ENCODE assay signal across 20 cellular contexts in the genomic region with DNA sequence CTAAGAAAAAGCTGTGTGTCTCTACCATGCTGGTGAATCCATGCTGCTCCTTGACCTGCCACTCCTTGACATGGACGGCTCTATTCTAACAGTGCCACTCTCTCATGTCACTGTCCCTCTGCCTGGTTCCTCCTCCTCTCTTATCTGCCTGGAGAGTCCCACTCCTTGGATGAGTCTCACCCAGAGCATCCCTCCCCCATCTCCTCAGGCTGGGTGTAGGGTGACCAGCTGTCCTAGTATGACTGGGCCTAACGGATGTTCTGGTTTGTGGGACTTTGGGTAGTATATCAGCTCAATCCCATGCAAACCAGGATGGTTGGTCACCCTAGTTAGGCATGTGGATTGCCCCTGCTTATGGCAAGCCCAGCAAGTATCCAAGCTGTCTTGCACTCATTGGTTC. TPM values are rescaled to one million over a fixed set of nuclear protein-coding genes. Genes with fewer than 3 reads are reported as not detected.
DNase-seq lines count a peak whose midpoint lies in the region; ATAC-seq and TF ChIP-seq lines count a peak whose summit lies in the region.
"Had no signal": no experiment of that assay in that cellular context is flagged by ENCODE, and none has a peak within 500 bp of the region (broad histone marks: within the 10 kb centered on the region; RNA-seq: fewer than 3 reads in every experiment).

No MANE protein-coding gene starts in this region.

- peaks cover 5% of the 10 kb centered on the region for H3K9me3 ChIP-seq in CD8-positive, alpha-beta T cell (ENCODE audit: low read length)
- H3K9me3 ChIP-seq: testis had no signal

- ATAC-seq in CD8-positive, alpha-beta T cell, result no peak
- ATAC-seq in activated naive CD8-positive, alpha-beta T cell treated with anti-CD3 and anti-CD28 coated beads, Interleukin-2, amount 10 ng/mL, durations not matched to agents 7 days and 5 days (ENCODE audit: low read depth), result no peak
- peak; percentile 82 to 84 for ATAC-seq in natural killer cell treated with Interleukin-12 subunit alpha and Interleukin-12 subunit beta and Interleukin-15 and Interleukin-18, amount 100 ng/mL, for 72 hours
- no peak for ATAC-seq in GM19351 (IDR thresholded peaks at IDR 0.05; ENCODE audit: unreplicated experiment)
- ATAC-seq: body of pancreas, HCT116, left lung, mucosa of descending colon had no signal

- no peak overlapping the region for H3K4me3 Mint-ChIP-seq in CD8-positive, alpha-beta T cell
- peak overlapping the region; percentile 53 for H3K4me3 Mint-ChIP-seq in activated naive CD8-positive, alpha-beta T cell treated with anti-CD3 and anti-CD28 coated beads, Interleukin-2, amount 10 ng/mL, durations not matched to agents 7 days and 5 days
- H3K4me3 Mint-ChIP-seq in natural killer cell treated with Interleukin-12 subunit alpha and Interleukin-12 subunit beta and Interleukin-15 and Interleukin-18, amount 100 ng/mL, for 72 hours, result peak overlapping the region; percentile 84
- H3K4me3 Mint-ChIP-seq: activated naive CD4-positive, alpha-beta T cell treated with anti-CD3 and anti-CD28 coated beads for 36 hours had no signal

- H3K9me3 Mint-ChIP-seq in CD8-positive, alpha-beta T cell, result no peaks in the 10 kb centered on the region
- peaks cover 7% of the 10 kb centered on the region for H3K9me3 Mint-ChIP-seq in activated naive CD8-positive, alpha-beta T cell treated with anti-CD3 and anti-CD28 coated beads, Interleukin-2, amount 10 ng/mL, durations not matched to agents 7 days and 5 days
- peaks cover 3% of the 10 kb centered on the region for H3K9me3 Mint-ChIP-seq in natural killer cell treated with Interleukin-12 subunit alpha and Interleukin-12 subunit beta and Interleukin-15 and Interleukin-18, amount 100 ng/mL, for 72 hours

- H3K27me3 ChIP-seq in CD8-positive, alpha-beta T cell (ENCODE audit: insufficient read depth, low read length), result no peaks in the 10 kb centered on the region
- H3K27me3 ChIP-seq: body of pancreas, left lung, testis had no signal

- CTCF ChIA-PET in CD8-positive, alpha-beta T cell (lab: Charles Lee), result no interaction called here

- no peaks in the 10 kb centered on the region for H3K36me3 Mint-ChIP-seq in CD8-positive, alpha-beta T cell
- H3K36me3 Mint-ChIP-seq in activated naive CD8-positive, alpha-beta T cell treated with anti-CD3 and anti-CD28 coated beads, Interleukin-2, amount 10 ng/mL, durations not matched to agents 7 days and 5 days, result peaks cover 25% of the 10 kb centered on the region
- H3K36me3 Mint-ChIP-seq in natural killer cell treated with Interleukin-12 subunit alpha and Interleukin-12 subunit beta and Interleukin-15 and Interleukin-18, amount 100 ng/mL, for 72 hours, result no peaks in the 10 kb centered on the region

- H3K27me3 Mint-ChIP-seq in CD8-positive, alpha-beta T cell (ENCODE audit: low read depth), result no peaks in the 10 kb centered on the region
- no peaks in the 10 kb centered on the region for H3K27me3 Mint-ChIP-seq in activated naive CD8-positive, alpha-beta T cell treated with anti-CD3 and anti-CD28 coated beads, Interleukin-2, amount 10 ng/mL, durations not matched to agents 7 days and 5 days
- no peaks in the 10 kb centered on the region for H3K27me3 Mint-ChIP-seq in natural killer cell treated with Interleukin-12 subunit alpha and Interleukin-12 subunit beta and Interleukin-15 and Interleukin-18, amount 100 ng/mL, for 72 hours

- H3K27ac Mint-ChIP-seq in CD8-positive, alpha-beta T cell, result peak overlapping the region; percentile 87
- H3K27ac Mint-ChIP-seq in activated naive CD8-positive, alpha-beta T cell treated with anti-CD3 and anti-CD28 coated beads, Interleukin-2, amount 10 ng/mL, durations not matched to agents 7 days and 5 days, result peak overlapping the region; percentile 97
- H3K27ac Mint-ChIP-seq in natural killer cell treated with Interleukin-12 subunit alpha and Interleukin-12 subunit beta and Interleukin-15 and Interleukin-18, amount 100 ng/mL, for 72 hours, result peak overlapping the region; percentile 77 to 83

- no peak for TF ChIP-seq CTCF in CD8-positive, alpha-beta T cell (IDR thresholded peaks at IDR 0.05)

- H3K4me1 ChIP-seq in CD8-positive, alpha-beta T cell (ENCODE audit: insufficient read depth, low read length), result peaks cover 55% of the 10 kb centered on the region
- H3K4me1 ChIP-seq: body of pancreas, testis had no signal

- peaks cover 45% of the 10 kb centered on the region for H3K4me1 Mint-ChIP-seq in CD8-positive, alpha-beta T cell (ENCODE audit: low read depth)
- peaks cover 47% of the 10 kb centered on the region for H3K4me1 Mint-ChIP-seq in activated naive CD8-positive, alpha-beta T cell treated with anti-CD3 and anti-CD28 coated beads, Interleukin-2, amount 10 ng/mL, durations not matched to agents 7 days and 5 days
- H3K4me1 Mint-ChIP-seq in natural killer cell treated with Interleukin-12 subunit alpha and Interleukin-12 subunit beta and Interleukin-15 and Interleukin-18, amount 100 ng/mL, for 72 hours (ENCODE audit: low read depth in 2 of 2), result peaks cover 39 to 42% of the 10 kb centered on the region in 2 donors

- H3K27ac ChIP-seq in CD8-positive, alpha-beta T cell (ENCODE audit: low read depth, low read length), result no peak overlapping the region
- H3K27ac ChIP-seq: body of pancreas, testis had no signal

- intact Hi-C loops in CD8-positive, alpha-beta T cell (cut with DNase I, micrococcal nuclease), result loop anchor here in 1 of 2 experiments (10.0 kb wide), 1 partner anchor 71 kb away; no protein-coding TSS in a partner anchor

- H3K4me3 ChIP-seq in CD8-positive, alpha-beta T cell (ENCODE audit: low read depth, low read length), result no peak overlapping the region
- H3K4me3 ChIP-seq: body of pancreas, left lung, mucosa of descending colon, testis had no signal

- no peaks in the 10 kb centered on the region for H3K36me3 ChIP-seq in CD8-positive, alpha-beta T cell (ENCODE audit: insufficient read depth, low read length)
- H3K36me3 ChIP-seq: left lung had no signal

- POLR2A ChIA-PET in CD8-positive, alpha-beta T cell (lab: Charles Lee), result interaction anchor here (2.1 kb wide), 1 partner anchor 12 kb away, joined by 7 read pairs; no protein-coding TSS in a partner anchor
- POLR2A ChIA-PET in activated naive CD8-positive, alpha-beta T cell treated with anti-CD3 and anti-CD28 coated beads, Interleukin-2, amount 10 ng/mL, durations not matched to agents 7 days and 5 days (lab: Charles Lee), result interaction anchor here (1.7 to 5.7 kb wide), 5 partner anchors 10 to 263 kb away, joined by 7 to 83 read pairs (median 15); partner anchors contain the start of gene ADAM10

- DNase-seq in CD8-positive, alpha-beta T cell, result no peak
- DNase-seq in OCI-M1 (lab: John Stamatoyannopoulos, UW) (peak; percentile 68), SIG-M5 treated with dmso at 0.1 percent for 504 hours (lab: John Stamatoyannopoulos, UW; ENCODE audit: unreplicated experiment) (no peak), glomerular visceral epithelial cell (ENCODE audit: extremely low spot score) (no peak)
- DNase-seq in activated naive CD8-positive, alpha-beta T cell treated with anti-CD3 and anti-CD28 coated beads, Interleukin-2, amount 10 ng/mL, durations not matched to agents 7 days and 5 days, result no peak
- DNase-seq in natural killer cell treated with Interleukin-12 subunit alpha and Interleukin-12 subunit beta and Interleukin-15 and Interleukin-18, amount 100 ng/mL, for 72 hours (ENCODE audit: low spot score), result peak; percentile 64
- DNase-seq: activated CD4-positive, CD25-positive, alpha-beta regulatory T cell treated with anti-CD3 and anti-CD28 coated beads, Interleukin-2, amount 50 U/mL, for 72 hours; activated naive CD4-positive, alpha-beta T cell treated with anti-CD3 and anti-CD28 coated beads for 36 hours; body of pancreas; EL; left lung; mucosa of descending colon; NCI-H1436 treated with DMSO at 0.1 percent for 48 hours; NCI-H774; occipital lobe; stimulated activated CD8-positive, alpha-beta memory T cell treated with anti-CD3 and anti-CD28 coated beads, Interleukin-4, amount 100 ng/mL, for 48 hours; T-helper 9 cell; testis had no signal

RNA-seq across cellular contexts. Expression of gene LIPC, which starts 54.3 kb away (rescaled TPM):
- total RNA-seq in CD8-positive, alpha-beta T cell, result 1 to 10 TPM in 1 of 2 experiments, under 1 TPM in 1; 0.86 to 1.5 TPM
- total RNA-seq in activated naive CD8-positive, alpha-beta T cell treated with anti-CD3 and anti-CD28 coated beads, Interleukin-2, amount 10 ng/mL, durations not matched to agents 7 days and 5 days, result 1 to 10 TPM; 7.4 to 9.0 TPM
- 1 to 10 TPM in 1 of 2 donors, under 1 TPM in 1; 0.69 to 1.5 TPM for total RNA-seq in natural killer cell treated with Interleukin-12 subunit alpha and Interleukin-12 subunit beta and Interleukin-15 and Interleukin-18, amount 100 ng/mL, for 72 hours

Comparison
In these comparisons a context has a peak if more than half of its experiments do, and no peak if none do; other contexts are left out.
1. ATAC-seq: peak in natural killer cell treated with Interleukin-12 subunit alpha and Interleukin-12 subunit beta and Interleukin-15 and Interleukin-18, amount 100 ng/mL, for 72 hours (2 of 2); none in CD8-positive, alpha-beta T cell (single experiment), activated naive CD8-positive, alpha-beta T cell treated with anti-CD3 and anti-CD28 coated beads, Interleukin-2, amount 10 ng/mL, durations not matched to agents 7 days and 5 days (single experiment) and GM19351 (single experiment).
2. DNase-seq: peak in OCI-M1 (single experiment) and natural killer cell treated with Interleukin-12 subunit alpha and Interleukin-12 subunit beta and Interleukin-15 and Interleukin-18, amount 100 ng/mL, for 72 hours (single experiment); none in CD8-positive, alpha-beta T cell (0 of 7), activated naive CD8-positive, alpha-beta T cell treated with anti-CD3 and anti-CD28 coated beads, Interleukin-2, amount 10 ng/mL, durations not matched to agents 7 days and 5 days (single experiment), SIG-M5 treated with dmso at 0.1 percent for 504 hours (single experiment) and glomerular visceral epithelial cell (single experiment).
3. Peak in every context shown above with its lines, with median percentiles within 50 percentile points of each other: H3K27ac Mint-ChIP-seq.